1 cellular context compared by ENCODE assay signal in genomic region chr3:133927543-133928066, GRCh38.
A peak's percentile ranks its signal among the peaks of the same experiment; 100 is the strongest.
TF ChIP-seq lines count a peak whose summit lies in the region.

No MANE protein-coding gene starts in this region.

TF ChIP-seq in K562, 482 proteins besides CTCF, POLR2A, EP300 and RAD21 (continued from another document and continues in another):
- no peak for TF ChIP-seq ZNF318 (IDR thresholded peaks at IDR 0.05; ENCODE audit: borderline replicate concordance in 1 of 2, low read depth in 1 of 2)
- TF ChIP-seq HINFP (tag; conservative IDR thresholded peaks at IDR 0.05; ENCODE audit: low read depth): no peak
- TF ChIP-seq CTCFL (IDR thresholded peaks at IDR 0.05; ENCODE audit: borderline replicate concordance, insufficient read depth, low read depth, low read length, poor library complexity, severe bottlenecking): peak; percentile 36
- peak; percentile 25; the same call in 1 of the 2 replicates for TF ChIP-seq PHF8 (IDR thresholded peaks at IDR 0.05; ENCODE audit: borderline replicate concordance, low read length)
- TF ChIP-seq ELK1 (CRISPR knock-in tag; IDR thresholded peaks at IDR 0.05): no peak
- TF ChIP-seq MED1 (CRISPR knock-in tag; IDR thresholded peaks at IDR 0.05; ENCODE audit: borderline replicate concordance): no peak
- TF ChIP-seq ATF6 (CRISPR knock-in tag; IDR thresholded peaks at IDR 0.05): no peak
- TF ChIP-seq MTA2 (IDR thresholded peaks at IDR 0.05; ENCODE audit: low read depth): no peak
- no peak for TF ChIP-seq IRF2 (CRISPR knock-in tag; IDR thresholded peaks at IDR 0.05)
- peak; percentile 42; the same call in 1 of the 2 replicates for TF ChIP-seq VEZF1 (CRISPR knock-in tag; IDR thresholded peaks at IDR 0.05)
- no peak for TF ChIP-seq ETV1 (tag; conservative IDR thresholded peaks at IDR 0.05; ENCODE audit: low read depth)
- peak; percentile 94 for TF ChIP-seq GATAD2B (IDR thresholded peaks at IDR 0.05; ENCODE audit: borderline replicate concordance)
- no peak for TF ChIP-seq MCM7 (IDR thresholded peaks at IDR 0.05)
- peak; percentile 64 for TF ChIP-seq SMC3 (conservative IDR thresholded peaks at IDR 0.05; ENCODE audit: insufficient read depth, low read depth, low read length)
- TF ChIP-seq KLF1 (tag; IDR thresholded peaks at IDR 0.05): peak; percentile 59; the same call in 1 of the 2 replicates
- no peak for TF ChIP-seq NKRF (IDR thresholded peaks at IDR 0.05; ENCODE audit: borderline replicate concordance)
- TF ChIP-seq SMAD4 (CRISPR knock-in tag; conservative IDR thresholded peaks at IDR 0.05): 0 out of 2 replicates have a peak, but pooled peaks have one; percentile 23
- TF ChIP-seq E2F6 (IDR thresholded peaks at IDR 0.05; ENCODE audit: borderline replicate concordance in 1 of 2, extremely low read depth in 1 of 2, insufficient read depth in 1 of 2, insufficient read length in 1 of 2, low read depth in 1 of 2, low read length in 1 of 2, poor library complexity in 1 of 2, severe bottlenecking in 1 of 2): peak in 1 of 2 experiments; percentile 50
- TF ChIP-seq TARDBP (IDR thresholded peaks at IDR 0.05): peak; percentile 37; the same call in 1 of the 2 replicates
- 0 out of 2 replicates have a peak, but pooled peaks have one; percentile 34 for TF ChIP-seq RB1 (IDR thresholded peaks at IDR 0.05; ENCODE audit: low read depth)
- TF ChIP-seq COPS2 (conservative IDR thresholded peaks at IDR 0.05): no peak
- TF ChIP-seq FOS (IDR thresholded peaks at IDR 0.05; ENCODE audit: extremely low read depth, insufficient read length): no peak
- TF ChIP-seq SAFB (IDR thresholded peaks at IDR 0.05; ENCODE audit: borderline replicate concordance, low read depth, low read length): peak; percentile 43; the same call in 1 of the 2 replicates
- TF ChIP-seq CAMTA2 (CRISPR knock-in tag; conservative IDR thresholded peaks at IDR 0.05): no peak
- TF ChIP-seq POLR2G (IDR thresholded peaks at IDR 0.05; ENCODE audit: low read depth, low read length): peak; percentile 60
- peak; percentile 94; the same call in 1 of the 2 replicates for TF ChIP-seq ZBTB7A (IDR thresholded peaks at IDR 0.05; ENCODE audit: borderline replicate concordance, control insufficient read depth, low read depth, low read length)
- TF ChIP-seq ZNF354B (CRISPR knock-in tag; IDR thresholded peaks at IDR 0.05): no peak
- TF ChIP-seq SIRT6 (IDR thresholded peaks at IDR 0.05; ENCODE audit: low read depth, low read length): no peak
- 0 out of 2 replicates have a peak, but pooled peaks have one; percentile 29 for TF ChIP-seq SIN3B (IDR thresholded peaks at IDR 0.05; ENCODE audit: low read depth)
- no peak for TF ChIP-seq ZNF584 (CRISPR knock-in tag; IDR thresholded peaks at IDR 0.05; ENCODE audit: low read depth)
- no peak for TF ChIP-seq ZNF780A (CRISPR knock-in tag; IDR thresholded peaks at IDR 0.05)
- TF ChIP-seq ZNF644 (tag; IDR thresholded peaks at IDR 0.05; ENCODE audit: low read depth): no peak
- no peak for TF ChIP-seq ZFP30 (CRISPR knock-in tag; IDR thresholded peaks at IDR 0.05; ENCODE audit: borderline replicate concordance)
- peak; percentile 61 for TF ChIP-seq CCNT2 (IDR thresholded peaks at IDR 0.05; ENCODE audit: borderline replicate concordance, extremely low read depth, insufficient read length, low read depth, low read length)
